In genomic region chr12:125561-125960, GRCh38 we compare ENCODE assay signal across 36 cellular contexts. TPM values are rescaled to one million over a fixed set of nuclear protein-coding genes. Genes with fewer than 3 reads are reported as not detected.
"Had no signal": no experiment of that assay in that cellular context is flagged by ENCODE, and none has a peak within 500 bp of the region (broad histone marks: within the 10 kb centered on the region; RNA-seq: fewer than 3 reads in every experiment).

No MANE protein-coding gene starts in this region.

- H3K36me3 ChIP-seq: ascending aorta, cardiac muscle cell had no signal

- H3K4me3 ChIP-seq: ascending aorta, cardiac muscle cell had no signal

- H3K27me3 Mint-ChIP-seq: activated B cell treated with CpG ODN at 0.5 μM for 24 hours; activated CD4-positive, alpha-beta T cell treated with anti-CD3 and anti-CD28 coated beads, Interleukin-2, amount 10 ng/mL, durations not matched to agents 24 days and 14 days; activated CD8-positive, alpha-beta T cell treated with anti-CD3 and anti-CD28 coated beads for 36 hours; activated naive CD4-positive, alpha-beta T cell treated with anti-CD3 and anti-CD28 coated beads, Interleukin-2, amount 50 U/mL, for 24 hours; activated naive CD8-positive, alpha-beta T cell; activated naive CD8-positive, alpha-beta T cell treated with anti-CD3 and anti-CD28 coated beads, Interleukin-2, amount 10 ng/mL, durations not matched to agents 7 days and 5 days; brain had no signal

- ATAC-seq: activated CD8-positive, alpha-beta T cell treated with anti-CD3 and anti-CD28 coated beads for 36 hours; activated naive CD8-positive, alpha-beta T cell treated with anti-CD3 and anti-CD28 coated beads, Interleukin-2, amount 50 U/mL, for 24 hours had no signal

- DNase-seq: activated B cell treated with CpG ODN at 0.5 μM for 24 hours; activated CD4-positive, alpha-beta memory T cell treated with anti-CD3 and anti-CD28 coated beads for 36 hours; activated CD4-positive, alpha-beta T cell treated with anti-CD3 and anti-CD28 coated beads for 4 hours; activated CD4-positive, alpha-beta T cell treated with anti-CD3 and anti-CD28 coated beads, Interleukin-2, amount 10 ng/mL, durations not matched to agents 24 days and 14 days; activated CD4-positive, alpha-beta T cell treated with anti-CD3 and anti-CD28 coated beads, Interleukin-2, amount 50 U/mL, for 1 hour; activated CD4-positive, alpha-beta T cell treated with anti-CD3 and anti-CD28 coated beads, Interleukin-2, amount 50 U/mL, for 4 hours; activated CD4-positive, CD25-positive, alpha-beta regulatory T cell treated with anti-CD3 and anti-CD28 coated beads, Interleukin-2, amount 50 U/mL, for 72 hours; activated CD8-positive, alpha-beta memory T cell treated with anti-CD3 and anti-CD28 coated beads, Interleukin-2, amount 50 U/mL, for 48 hours; activated CD8-positive, alpha-beta T cell treated with anti-CD3 and anti-CD28 coated beads for 36 hours; activated effector memory CD4-positive, alpha-beta T cell treated with Interleukin-2 at 50 U/mL for 16 hours; activated gamma-delta T cell; activated naive CD4-positive, alpha-beta T cell treated with anti-CD3 and anti-CD28 coated beads, Interleukin-2, amount 10 ng/mL, durations not matched to agents 7 days and 5 days; activated naive CD4-positive, alpha-beta T cell treated with Interleukin-2 at 50 U/mL for 16 hours; activated naive CD8-positive, alpha-beta T cell treated with anti-CD3 and anti-CD28 coated beads, Interleukin-2, amount 10 ng/mL, durations not matched to agents 7 days and 5 days; activated naive CD8-positive, alpha-beta T cell treated with anti-CD3 and anti-CD28 coated beads, Interleukin-2, amount 50 U/mL, for 24 hours; activated T-cell treated with anti-CD3 and anti-CD28 coated beads, Interleukin-2, amount 50 U/mL, for 24 hours; activated T-cell treated with anti-CD3 and anti-CD28 coated beads, Interleukin-2, amount 50 U/mL, for 48 hours; amygdala; anterior cingulate cortex; caudate nucleus; cerebellar nuclear complex; T-helper 1 cell; T-helper 2 cell; T-helper 9 cell had no signal

- FAIRE-seq: bronchial epithelial cell, TTC549 had no signal

- H3K36me3 Mint-ChIP-seq: activated CD4-positive, alpha-beta memory T cell treated with anti-CD3 and anti-CD28 coated beads for 36 hours; activated naive CD4-positive, alpha-beta T cell treated with anti-CD3 and anti-CD28 coated beads, Interleukin-2, amount 10 ng/mL, durations not matched to agents 7 days and 5 days; activated naive CD4-positive, alpha-beta T cell treated with anti-CD3 and anti-CD28 coated beads, Interleukin-2, amount 50 U/mL, for 24 hours; activated naive CD8-positive, alpha-beta T cell; activated naive CD8-positive, alpha-beta T cell treated with anti-CD3 and anti-CD28 coated beads, Interleukin-2, amount 10 ng/mL, durations not matched to agents 7 days and 5 days had no signal

- H3K27ac Mint-ChIP-seq: activated B cell treated with CpG ODN at 0.5 μM for 24 hours; activated CD4-positive, alpha-beta memory T cell treated with anti-CD3 and anti-CD28 coated beads for 36 hours; activated CD4-positive, alpha-beta T cell treated with anti-CD3 and anti-CD28 coated beads, Interleukin-2, amount 10 ng/mL, durations not matched to agents 24 days and 14 days; activated CD8-positive, alpha-beta T cell treated with anti-CD3 and anti-CD28 coated beads for 36 hours; activated naive CD4-positive, alpha-beta T cell treated with anti-CD3 and anti-CD28 coated beads, Interleukin-2, amount 10 ng/mL, durations not matched to agents 7 days and 5 days; activated naive CD4-positive, alpha-beta T cell treated with anti-CD3 and anti-CD28 coated beads, Interleukin-2, amount 50 U/mL, for 24 hours; activated naive CD8-positive, alpha-beta T cell; activated naive CD8-positive, alpha-beta T cell treated with anti-CD3 and anti-CD28 coated beads, Interleukin-2, amount 10 ng/mL, durations not matched to agents 7 days and 5 days; activated naive CD8-positive, alpha-beta T cell treated with anti-CD3 and anti-CD28 coated beads, Interleukin-2, amount 50 U/mL, for 24 hours; activated T-cell treated with anti-CD3 and anti-CD28 coated beads, Interleukin-2, amount 50 U/mL, for 24 hours; activated T-helper 2 cell treated with anti-CD3 and anti-CD28 coated beads, Interferon-gamma antibody, Interleukin-2, Interleukin-4, amounts not matched to agents 10 μg/mL and 5 μg/mL and 100 μg/mL, durations not matched to agents 14 hours and 24 hours and 36 hours; brain; T-helper 1 cell treated with Interleukin-12 subunit alpha and Interleukin-12 subunit beta and Interleukin-4 antibody, amounts not matched to agents 30 μg/mL and 1 μg/mL, for 36 hours; T-helper 2 cell treated with Interferon-gamma antibody and Interleukin-4, amounts not matched to agents 5 μg/mL and 100 μg/mL, for 36 hours had no signal

- H3K27ac ChIP-seq: ascending aorta, cardiac muscle cell, VCaP had no signal

- H3K9me3 ChIP-seq: ascending aorta had no signal

- H3K4me1 ChIP-seq: ascending aorta had no signal

- H3K4me3 Mint-ChIP-seq: activated B cell treated with CpG ODN at 0.5 μM for 24 hours; activated CD4-positive, alpha-beta memory T cell treated with anti-CD3 and anti-CD28 coated beads for 36 hours; activated CD4-positive, alpha-beta T cell treated with anti-CD3 and anti-CD28 coated beads, Interleukin-2, amount 10 ng/mL, durations not matched to agents 24 days and 14 days; activated CD8-positive, alpha-beta T cell treated with anti-CD3 and anti-CD28 coated beads for 36 hours; activated naive CD4-positive, alpha-beta T cell treated with anti-CD3 and anti-CD28 coated beads, Interleukin-2, amount 10 ng/mL, durations not matched to agents 7 days and 5 days; activated naive CD4-positive, alpha-beta T cell treated with anti-CD3 and anti-CD28 coated beads, Interleukin-2, amount 50 U/mL, for 24 hours; activated naive CD8-positive, alpha-beta T cell; activated naive CD8-positive, alpha-beta T cell treated with anti-CD3 and anti-CD28 coated beads, Interleukin-2, amount 10 ng/mL, durations not matched to agents 7 days and 5 days; activated naive CD8-positive, alpha-beta T cell treated with anti-CD3 and anti-CD28 coated beads, Interleukin-2, amount 50 U/mL, for 24 hours; activated T-cell treated with anti-CD3 and anti-CD28 coated beads, Interleukin-2, amount 50 U/mL, for 24 hours; brain; central memory CD8-positive, alpha-beta T cell; T-helper 1 cell treated with Interleukin-12 subunit alpha and Interleukin-12 subunit beta and Interleukin-4 antibody, amounts not matched to agents 30 μg/mL and 1 μg/mL, for 36 hours; T-helper 2 cell treated with Interferon-gamma antibody and Interleukin-4, amounts not matched to agents 5 μg/mL and 100 μg/mL, for 36 hours had no signal

- H3K27me3 ChIP-seq: ascending aorta, cardiac muscle cell had no signal

- H3K4me1 Mint-ChIP-seq: activated B cell treated with CpG ODN at 0.5 μM for 24 hours; activated CD4-positive, alpha-beta T cell treated with anti-CD3 and anti-CD28 coated beads, Interleukin-2, amount 10 ng/mL, durations not matched to agents 24 days and 14 days; activated naive CD4-positive, alpha-beta T cell treated with anti-CD3 and anti-CD28 coated beads, Interleukin-2, amount 10 ng/mL, durations not matched to agents 7 days and 5 days; activated naive CD4-positive, alpha-beta T cell treated with anti-CD3 and anti-CD28 coated beads, Interleukin-2, amount 50 U/mL, for 24 hours; activated naive CD8-positive, alpha-beta T cell treated with anti-CD3 and anti-CD28 coated beads, Interleukin-2, amount 10 ng/mL, durations not matched to agents 7 days and 5 days; activated naive CD8-positive, alpha-beta T cell treated with anti-CD3 and anti-CD28 coated beads, Interleukin-2, amount 50 U/mL, for 24 hours; brain; central memory CD8-positive, alpha-beta T cell had no signal

- H3K9me3 Mint-ChIP-seq: activated B cell treated with CpG ODN at 0.5 μM for 24 hours; activated CD4-positive, alpha-beta memory T cell treated with anti-CD3 and anti-CD28 coated beads for 36 hours; activated CD4-positive, alpha-beta T cell treated with anti-CD3 and anti-CD28 coated beads, Interleukin-2, amount 10 ng/mL, durations not matched to agents 24 days and 14 days; activated CD8-positive, alpha-beta T cell treated with anti-CD3 and anti-CD28 coated beads for 36 hours; activated naive CD4-positive, alpha-beta T cell treated with anti-CD3 and anti-CD28 coated beads, Interleukin-2, amount 10 ng/mL, durations not matched to agents 7 days and 5 days; activated naive CD4-positive, alpha-beta T cell treated with anti-CD3 and anti-CD28 coated beads, Interleukin-2, amount 50 U/mL, for 24 hours; activated naive CD8-positive, alpha-beta T cell treated with anti-CD3 and anti-CD28 coated beads, Interleukin-2, amount 10 ng/mL, durations not matched to agents 7 days and 5 days; activated naive CD8-positive, alpha-beta T cell treated with anti-CD3 and anti-CD28 coated beads, Interleukin-2, amount 50 U/mL, for 24 hours; activated T-cell treated with anti-CD3 and anti-CD28 coated beads, Interleukin-2, amount 50 U/mL, for 24 hours; activated T-helper 2 cell treated with anti-CD3 and anti-CD28 coated beads, Interferon-gamma antibody, Interleukin-2, Interleukin-4, amounts not matched to agents 10 μg/mL and 5 μg/mL and 100 μg/mL, durations not matched to agents 14 hours and 24 hours and 36 hours; central memory CD8-positive, alpha-beta T cell; T-helper 1 cell treated with Interleukin-12 subunit alpha and Interleukin-12 subunit beta and Interleukin-4 antibody, amounts not matched to agents 30 μg/mL and 1 μg/mL, for 36 hours; T-helper 2 cell treated with Interferon-gamma antibody and Interleukin-4, amounts not matched to agents 5 μg/mL and 100 μg/mL, for 36 hours had no signal

RNA-seq across cellular contexts. Expression of gene IQSEC3, which starts 59.0 kb away (rescaled TPM):
- total RNA-seq: activated B cell treated with CpG ODN at 0.5 μM for 24 hours, bronchial epithelial cell had no signal
